19 cellular contexts compared by ENCODE assay signal in genomic region chr2:230976671-230977171, GRCh38. TPM values are rescaled to one million over a fixed set of nuclear protein-coding genes. Genes with fewer than 3 reads are reported as not detected.
DNase-seq lines count a peak whose midpoint lies in the region; ATAC-seq, FAIRE-seq and TF ChIP-seq lines count a peak whose summit lies in the region.
"Had no signal": no experiment of that assay in that cellular context is flagged by ENCODE, and none has a peak within 500 bp of the region (broad histone marks: within the 10 kb centered on the region; RNA-seq: fewer than 3 reads in every experiment).

No MANE protein-coding gene starts in this region.

- H3K36me3 ChIP-seq in BLaER1: no peaks in the 10 kb centered on the region
- no peaks in the 10 kb centered on the region for H3K36me3 ChIP-seq in astrocyte (ENCODE audit: insufficient read depth, low read length)
- no peaks in the 10 kb centered on the region for H3K36me3 ChIP-seq in uterus
- H3K36me3 ChIP-seq: neutrophil, right lobe of liver had no signal

- H3K4me2 ChIP-seq in BLaER1: peak overlapping the region; percentile 63
- H3K4me2 ChIP-seq in astrocyte (ENCODE audit: low read length): no peak overlapping the region

- H3K4me1 Mint-ChIP-seq in astrocyte (ENCODE audit: low read depth, unreplicated experiment): peaks cover 37% of the 10 kb centered on the region

- no peak for ATAC-seq in GM18505 (IDR thresholded peaks at IDR 0.05; ENCODE audit: unreplicated experiment)
- ATAC-seq in HG03342 (IDR thresholded peaks at IDR 0.05; ENCODE audit: unreplicated experiment): peak; percentile 28
- no peak for ATAC-seq in HG03378 (IDR thresholded peaks at IDR 0.05; ENCODE audit: unreplicated experiment)
- ATAC-seq: foreskin keratinocyte, right lobe of liver had no signal

- no peak for TF ChIP-seq CTCF in astrocyte (IDR thresholded peaks at IDR 0.05; ENCODE audit: insufficient read depth, low read depth, low read length)
- no peak for TF ChIP-seq CTCF in uterus (IDR thresholded peaks at IDR 0.05)

- H3K27ac ChIP-seq in BLaER1: no peak overlapping the region
- H3K27ac ChIP-seq in astrocyte (ENCODE audit: low read depth, low read length): no peak overlapping the region
- no peak overlapping the region for H3K27ac ChIP-seq in uterus
- H3K27ac ChIP-seq: foreskin keratinocyte, neutrophil, right lobe of liver had no signal

- peak; percentile 53 for TF ChIP-seq POLR2A in GM18505 (IDR thresholded peaks at IDR 0.05; ENCODE audit: borderline replicate concordance, extremely low read depth, insufficient read depth, insufficient read length)
- no peak for TF ChIP-seq POLR2A in uterus (IDR thresholded peaks at IDR 0.05)

- H3K4me1 ChIP-seq in BLaER1: peaks cover 39% of the 10 kb centered on the region
- H3K4me1 ChIP-seq in astrocyte (ENCODE audit: insufficient read depth, low read length): peaks cover 13% of the 10 kb centered on the region
- no peaks in the 10 kb centered on the region for H3K4me1 ChIP-seq in uterus
- H3K4me1 ChIP-seq: foreskin keratinocyte, right lobe of liver had no signal

- H3K27ac Mint-ChIP-seq in astrocyte (ENCODE audit: unreplicated experiment): no peak overlapping the region

- H3K79me2 ChIP-seq in astrocyte (ENCODE audit: insufficient read depth, low read length): no peaks in the 10 kb centered on the region

- H3K36me3 Mint-ChIP-seq in astrocyte (ENCODE audit: low read depth, unreplicated experiment): no peaks in the 10 kb centered on the region

- peak overlapping the region; percentile 62 for H3K4me3 Mint-ChIP-seq in astrocyte (ENCODE audit: unreplicated experiment)
- H3K4me3 Mint-ChIP-seq: activated B cell treated with CpG ODN at 0.5 μM for 24 hours had no signal

- FAIRE-seq in astrocyte (lab: Jason Lieb, UNC): no peak
- FAIRE-seq: RCC 7860 had no signal

- no peaks in the 10 kb centered on the region for H3K27me3 Mint-ChIP-seq in astrocyte (ENCODE audit: low read depth, unreplicated experiment)

- H4K20me1 ChIP-seq in BLaER1: no peaks in the 10 kb centered on the region
- no peaks in the 10 kb centered on the region for H4K20me1 ChIP-seq in astrocyte (ENCODE audit: insufficient read depth, low read length)

- DNase-seq in astrocyte (ENCODE audit: low read depth) (no peak), NCI-H187 (lab: John Stamatoyannopoulos, UW) (no peak), uterus (no peak), C1 segment of cervical spinal cord (lab: John Stamatoyannopoulos, UW) (no peak)
- DNase-seq: activated B cell treated with CpG ODN at 0.5 μM for 24 hours, DMS153, foreskin keratinocyte, NCI-H2029, NCI-H69, trophoblast cell had no signal

- H3K9me3 ChIP-seq in BLaER1: no peaks in the 10 kb centered on the region
- no peaks in the 10 kb centered on the region for H3K9me3 ChIP-seq in astrocyte (ENCODE audit: insufficient read depth, low read depth, low read length)
- H3K9me3 ChIP-seq in uterus: no peaks in the 10 kb centered on the region
- H3K9me3 ChIP-seq: neutrophil, right lobe of liver had no signal

- H3K9ac ChIP-seq in BLaER1: no peak overlapping the region
- H3K9ac ChIP-seq in astrocyte (ENCODE audit: low read length): no peak overlapping the region

- intact Hi-C loops in uterus (cut with DNase I; ENCODE audit: low total_unique reads): no loop called here

- no peak overlapping the region for H3K4me3 ChIP-seq in BLaER1
- no peak overlapping the region for H3K4me3 ChIP-seq in astrocyte (ENCODE audit: insufficient read depth, low read depth, low read length)
- no peak overlapping the region for H3K4me3 ChIP-seq in uterus
- H3K4me3 ChIP-seq: lung, right lobe of liver had no signal

- H3K9me3 Mint-ChIP-seq in astrocyte (ENCODE audit: unreplicated experiment): peaks cover 2% of the 10 kb centered on the region
- H3K9me3 Mint-ChIP-seq: activated B cell treated with CpG ODN at 0.5 μM for 24 hours had no signal

- H3K27me3 ChIP-seq in BLaER1 (no peaks in the 10 kb centered on the region), astrocyte (ENCODE audit: insufficient read depth, low read length) (peaks cover 2% of the 10 kb centered on the region), uterus (no peaks in the 10 kb centered on the region)
- H3K27me3 ChIP-seq: right lobe of liver had no signal

- no peak overlapping the region for H2AFZ ChIP-seq in astrocyte (ENCODE audit: low read depth, low read length)

RNA-seq across cellular contexts. Expression of gene SPATA3, which starts 19.2 kb away (rescaled TPM):
- total RNA-seq in astrocyte (not detected in 2 replicates), uterus (not detected)
- total RNA-seq: activated B cell treated with CpG ODN at 0.5 μM for 24 hours, cerebellum, foreskin keratinocyte, lung, right lobe of liver had no signal

RNA-seq across cellular contexts. Expression of gene GPR55, which starts 51.7 kb away (rescaled TPM):
- total RNA-seq in astrocyte: 0.12 TPM in 1 of 2 replicates, not detected in the other
- not detected for total RNA-seq in uterus
- total RNA-seq: cerebellum, foreskin keratinocyte had no signal
